Comparison of ENCODE assay signal across 16 cellular contexts in genomic region chr10:97517096-97517750, GRCh38. TPM values are rescaled to one million over a fixed set of nuclear protein-coding genes. Genes with fewer than 3 reads are reported as not detected.
DNase-seq lines count a peak whose midpoint lies in the region; ATAC-seq and TF ChIP-seq lines count a peak whose summit lies in the region.
"Had no signal": no experiment of that assay in that cellular context is flagged by ENCODE, and none has a peak within 500 bp of the region (broad histone marks: within the 10 kb centered on the region; RNA-seq: fewer than 3 reads in every experiment).

No MANE protein-coding gene starts in this region.

- TF ChIP-seq CTCF in HCT116 (IDR thresholded peaks at IDR 0.05 in 2 of 3, conservative IDR thresholded peaks at IDR 0.05 in 1 of 3; ENCODE audit: borderline replicate concordance in 1 of 3, insufficient read depth in 1 of 3, low read depth in 2 of 3, low read length in 2 of 3) (no peak), RWPE1 (conservative IDR thresholded peaks at IDR 0.05; ENCODE audit: low read depth) (no peak), psoas muscle (IDR thresholded peaks at IDR 0.05) (no peak)

- 74 to 83% (median 77%) methylated on average over 14 to 15 of the region's 15 CpGs for WGBS in psoas muscle, 3 donors

- intact Hi-C loops in HCT116 (cut with micrococcal nuclease) (no loop called here), psoas muscle (cut with DNase I) (no loop called here)

- RAD21 ChIA-PET in HCT116 (lab: Charles Lee; ENCODE audit: low non-redundant PET in 1 of 2, low total read pairs in 2 of 2, uncharacterized antibody in 2 of 2, unreplicated experiment in 2 of 2): no interaction called here

- H3K4me1 ChIP-seq in HCT116 (ENCODE audit: control insufficient read depth in 1 of 2, insufficient read depth in 2 of 2, low read length in 2 of 2): peaks cover 25 to 36% of the 10 kb centered on the region in 2 experiments
- H3K4me1 ChIP-seq in psoas muscle: peaks cover 63% of the 10 kb centered on the region

- no peak overlapping the region for H2AFZ ChIP-seq in HCT116 (ENCODE audit: low read depth, low read length, poor library complexity, severe bottlenecking)

- H3K9me3 ChIP-seq in HCT116 (ENCODE audit: control insufficient read depth in 1 of 2, insufficient read depth in 1 of 2, low read depth in 1 of 2, low read length in 2 of 2): no peaks in the 10 kb centered on the region
- H3K9me3 ChIP-seq in psoas muscle: no peaks in the 10 kb centered on the region
- H3K9me3 ChIP-seq: transverse colon had no signal

- no TSS peak for BruUV-seq in HCT116 (replicated peaks; lab: Mats Ljungman, UMichigan)

- DNase-seq in HCT116 (ENCODE audit: low read depth, low spot score): no peak
- no peak for DNase-seq in RWPE1 (ENCODE audit: low spot score)
- peak; percentile 5 for DNase-seq in epidermal melanocyte (ENCODE audit: insufficient read length, low spot score)
- no peak for DNase-seq in psoas muscle
- DNase-seq in SW 1271 (lab: John Stamatoyannopoulos, UW): no peak
- DNase-seq: activated CD4-positive, alpha-beta T cell treated with anti-CD3 and anti-CD28 coated beads, Interleukin-2, amount 10 ng/mL, durations not matched to agents 7 days and 5 days; foreskin keratinocyte; NCI-H2029 treated with DMSO at 0.1 percent for 48 hours; NCI-H446; NK-92 treated with Interleukin-12 subunit alpha and Interleukin-12 subunit beta, amount 100 ng/mL, for 24 hours; stimulated activated CD4-positive, alpha-beta T cell treated with anti-CD3 and anti-CD28 coated beads, Interleukin-2, amount 100 ng/mL, for 24 hours; T-cell; transverse colon had no signal

- TF ChIP-seq POLR2A in HCT116 (IDR thresholded peaks at IDR 0.05; ENCODE audit: borderline replicate concordance, extremely low read depth, insufficient read depth, insufficient read length): no peak

- H3K4me2 ChIP-seq in HCT116 (ENCODE audit: low read length): peak overlapping the region; percentile 74

- no peaks in the 10 kb centered on the region for H4K20me1 ChIP-seq in HCT116 (ENCODE audit: insufficient read depth)

- no peaks in the 10 kb centered on the region for H3K9me2 ChIP-seq in HCT116 (ENCODE audit: insufficient read depth)

- CTCF ChIA-PET in HCT116 (lab: Charles Lee): no interaction called here
- CTCF ChIA-PET in RWPE1 (lab: Yijun Ruan, JAX): interaction anchor here (1.1 kb wide), 1 partner anchor 35 kb away, joined by 4 read pairs; no protein-coding TSS in a partner anchor

- no peaks in the 10 kb centered on the region for H3K79me2 ChIP-seq in HCT116 (ENCODE audit: insufficient read depth, low read length)

- H3K9ac ChIP-seq in HCT116 (ENCODE audit: low read length): no peak overlapping the region

- no peak for ATAC-seq in HCT116
- ATAC-seq in psoas muscle: no peak
- no peak for ATAC-seq in HG03432 (IDR thresholded peaks at IDR 0.05; ENCODE audit: unreplicated experiment)
- no peak for ATAC-seq in GM19324 (IDR thresholded peaks at IDR 0.05; ENCODE audit: low FRiP score, unreplicated experiment)
- ATAC-seq: T-cell had no signal

- H3K27ac ChIP-seq in HCT116 (ENCODE audit: low read depth, low read length): peak overlapping the region; percentile 65; the same call in 1 of the 2 replicates
- peak overlapping the region; percentile 80 for H3K27ac ChIP-seq in RWPE1
- H3K27ac ChIP-seq in psoas muscle: peak overlapping the region; percentile 16
- H3K27ac ChIP-seq: foreskin keratinocyte, transverse colon had no signal

- H3K27me3 ChIP-seq in HCT116 (ENCODE audit: insufficient read depth, low read length): no peaks in the 10 kb centered on the region
- H3K27me3 ChIP-seq in psoas muscle (ENCODE audit: insufficient read depth in 3 of 3, low read length in 2 of 3): no peaks in the 10 kb centered on the region
- H3K27me3 ChIP-seq: foreskin keratinocyte, transverse colon had no signal

- POLR2A ChIA-PET in HCT116 (lab: Charles Lee): no interaction called here
- POLR2A ChIA-PET in RWPE1 (lab: Yijun Ruan, JAX; ENCODE audit: low non-redundant PET): no interaction called here

- no peak for TF ChIP-seq RAD21 in HCT116 (IDR thresholded peaks at IDR 0.05; ENCODE audit: low read depth)

- H3K36me3 ChIP-seq in HCT116 (ENCODE audit: control insufficient read depth in 1 of 2, insufficient read depth in 2 of 2, low read length in 2 of 2): no peaks in the 10 kb centered on the region
- no peaks in the 10 kb centered on the region for H3K36me3 ChIP-seq in psoas muscle (ENCODE audit: insufficient read depth in 1 of 2, low read depth in 1 of 2)
- H3K36me3 ChIP-seq: transverse colon had no signal

- H3K4me3 ChIP-seq in HCT116 (replicated peaks in 1 of 2; ENCODE audit: low read depth in 1 of 2, low read length in 2 of 2) (no peak overlapping the region), psoas muscle (no peak overlapping the region)
- H3K4me3 ChIP-seq: transverse colon had no signal

TF ChIP-seq in HCT116, 20 proteins besides CTCF, POLR2A, EP300 and RAD21 (continues in another document):
- TF ChIP-seq ZNF274 (IDR thresholded peaks at IDR 0.05; ENCODE audit: low read depth, low read length): no peak
- TF ChIP-seq SIN3A (IDR thresholded peaks at IDR 0.05; ENCODE audit: low read depth): no peak
- TF ChIP-seq SP1 (IDR thresholded peaks at IDR 0.05; ENCODE audit: low read depth): no peak
- TF ChIP-seq YY1 (IDR thresholded peaks at IDR 0.05; ENCODE audit: extremely low read depth, insufficient replicate concordance, low read depth, low read length): no peak
- TF ChIP-seq CEBPB (IDR thresholded peaks at IDR 0.05; ENCODE audit: low read depth): no peak
- no peak for TF ChIP-seq CBX3 (IDR thresholded peaks at IDR 0.05; ENCODE audit: low read depth)
- TF ChIP-seq POLR2AphosphoS5 (IDR thresholded peaks at IDR 0.05; ENCODE audit: low read depth, low read length): no peak
- no peak for TF ChIP-seq ELF1 (IDR thresholded peaks at IDR 0.05; ENCODE audit: borderline replicate concordance, low read depth)
- TF ChIP-seq JUND (IDR thresholded peaks at IDR 0.05): no peak
- TF ChIP-seq REST (IDR thresholded peaks at IDR 0.05; ENCODE audit: low read depth): no peak
- no peak for TF ChIP-seq FOSL1 (IDR thresholded peaks at IDR 0.05; ENCODE audit: low read depth)
- TF ChIP-seq ZBTB33 (IDR thresholded peaks at IDR 0.05; ENCODE audit: extremely low read depth, insufficient replicate concordance, low read length): no peak
- TF ChIP-seq MAX (IDR thresholded peaks at IDR 0.05): no peak
- no peak for TF ChIP-seq ZFX (IDR thresholded peaks at IDR 0.05)
- no peak for TF ChIP-seq EZH2 (IDR thresholded peaks at IDR 0.05)
- TF ChIP-seq SRF (IDR thresholded peaks at IDR 0.05; ENCODE audit: low read depth): no peak

RNA-seq across cellular contexts. Expression of gene UBTD1, which starts 18.5 kb away (rescaled TPM):
- total RNA-seq in HCT116 (2021; ENCODE audit: unreplicated experiment) (12.8 TPM), psoas muscle (10 to 100 TPM; 16.0 to 39.2 (median 22.2) TPM)
- polyA plus RNA-seq in HCT116 (2012): 13.6 and 15.6 TPM in 2 replicates
- polyA plus RNA-seq in psoas muscle: 10 to 100 TPM; 43.6 to 59.2 (median 56.7) TPM

RNA-seq across cellular contexts. Expression of gene MMS19, which starts 19.0 kb away (rescaled TPM):
- total RNA-seq in HCT116 (2021; ENCODE audit: unreplicated experiment): 101 TPM
- polyA plus RNA-seq in HCT116 (2012): 87.2 and 107 TPM in 2 replicates
- total RNA-seq in psoas muscle: 10 to 100 TPM; 33.2 to 39.6 (median 34.4) TPM
- 10 to 100 TPM; 29.8 to 47.6 (median 43.1) TPM for polyA plus RNA-seq in psoas muscle

RNA-seq across cellular contexts. Expression of gene ANKRD2, which starts 55.4 kb away (rescaled TPM):
- total RNA-seq in HCT116 (2021; ENCODE audit: unreplicated experiment): 0.15 TPM
- polyA plus RNA-seq in HCT116 (2012): 0.22 and 0.31 TPM in 2 replicates
- total RNA-seq in psoas muscle: 1,000 to 10,000 TPM; 1,055 to 3,522 (median 2,378) TPM
- polyA plus RNA-seq in psoas muscle: 1,000 to 10,000 TPM in 2 of 3 donors, 100 to 1,000 TPM in 1; 254 to 5,473 (median 1,117) TPM
- total RNA-seq: HT-29, transverse colon had no signal

Comparison
In these comparisons a context has a peak if more than half of its experiments do, and no peak if none do; other contexts are left out.
1. H3K27ac ChIP-seq: peak in every context shown above with its lines; median percentile 80 in RWPE1; 65 in HCT116; 16 in psoas muscle.
2. RNA of gene ANKRD2, which starts 55.4 kb away (total RNA-seq): 1,055 to 3,522 TPM in psoas muscle; 0.15 TPM in HCT116 (single experiment); every median in the first group is over 100 times any median in the second.